ENCODE assay signal across 18 cellular contexts in genomic region chr2:85846411-85846810, GRCh38. TPM values are rescaled to one million over a fixed set of nuclear protein-coding genes. Genes with fewer than 3 reads are reported as not detected.
DNase-seq lines count a peak whose midpoint lies in the region; ATAC-seq and TF ChIP-seq lines count a peak whose summit lies in the region.
"Had no signal": no experiment of that assay in that cellular context is flagged by ENCODE, and none has a peak within 500 bp of the region (broad histone marks: within the 10 kb centered on the region; RNA-seq: fewer than 3 reads in every experiment).

No MANE protein-coding gene starts in this region.

- no peaks in the 10 kb centered on the region for H3K4me1 ChIP-seq in foreskin keratinocyte

- peak; percentile 13; the same call in 1 of the 2 replicates for TF ChIP-seq CTCF in HFFc6 (IDR thresholded peaks at IDR 0.05)
- no peak for TF ChIP-seq CTCF in astrocyte of the spinal cord (IDR thresholded peaks at IDR 0.05; ENCODE audit: low read depth, low read length)
- no peak for TF ChIP-seq CTCF in kidney epithelial cell (IDR thresholded peaks at IDR 0.05; ENCODE audit: insufficient read depth, low read length, poor library complexity, severe bottlenecking)
- TF ChIP-seq CTCF in foreskin keratinocyte (conservative IDR thresholded peaks at IDR 0.05), result no peak

- no peak overlapping the region for H3K4me3 ChIP-seq in astrocyte of the spinal cord (ENCODE audit: low read depth, low read length)
- no peak overlapping the region for H3K4me3 ChIP-seq in kidney epithelial cell (ENCODE audit: low read depth, low read length)
- H3K4me3 ChIP-seq: skin epidermis had no signal

- H3K36me3 Mint-ChIP-seq in HFFc6 (ENCODE audit: low read depth), result peaks cover 43% of the 10 kb centered on the region

- H3K9me3 Mint-ChIP-seq in HFFc6, result no peaks in the 10 kb centered on the region; the same call in 1 of the 2 replicates
- H3K9me3 Mint-ChIP-seq: stimulated activated naive CD8-positive, alpha-beta T cell treated with anti-CD3 and anti-CD28 coated beads, Interleukin-15, Interleukin-2, amounts not matched to agents 100 ng/mL and 50 ng/mL, for 24 hours; WTC11 had no signal

- peak overlapping the region; percentile 50 for H3K27ac Mint-ChIP-seq in HFFc6
- H3K27ac Mint-ChIP-seq: stimulated activated naive CD8-positive, alpha-beta T cell treated with anti-CD3 and anti-CD28 coated beads, Interleukin-15, Interleukin-2, amounts not matched to agents 100 ng/mL and 50 ng/mL, for 24 hours; WTC11 had no signal

- H3K36me3 ChIP-seq in kidney epithelial cell (ENCODE audit: control insufficient read depth, insufficient read depth, low read length), result no peaks in the 10 kb centered on the region

- peak; percentile 8 for DNase-seq in ACHN
- DNase-seq in HFFc6, result peak; percentile 78
- peak; percentile 61 for DNase-seq in astrocyte of the spinal cord (ENCODE audit: low read depth, low spot score)
- DNase-seq in kidney epithelial cell (ENCODE audit: low read depth), result peak; percentile 9
- no peak for DNase-seq in OCI-M2 (lab: John Stamatoyannopoulos, UW; ENCODE audit: unreplicated experiment)
- DNase-seq in foreskin keratinocyte, result no peak
- DNase-seq in activated T-cell treated with anti-CD3 and anti-CD28 coated beads, Interleukin-2, amount 50 U/mL, for 48 hours, result no peak
- DNase-seq: activated naive CD4-positive, alpha-beta T cell treated with anti-CD3 and anti-CD28 coated beads, Interleukin-2, amount 10 ng/mL, durations not matched to agents 7 days and 5 days; DMS153; H7; NCI-H1930; NCI-H524; nucleus accumbens had no signal

- peaks cover 26% of the 10 kb centered on the region for H3K4me1 Mint-ChIP-seq in HFFc6 (ENCODE audit: low read depth)
- H3K4me1 Mint-ChIP-seq: WTC11 had no signal

- no peak for ATAC-seq in foreskin keratinocyte
- no peak for ATAC-seq in HG03135 (IDR thresholded peaks at IDR 0.05; ENCODE audit: unreplicated experiment)
- ATAC-seq: Panc1, WTC11 had no signal

- peaks cover 5% of the 10 kb centered on the region for H3K27me3 Mint-ChIP-seq in HFFc6 (ENCODE audit: insufficient read depth)
- H3K27me3 Mint-ChIP-seq: activated naive CD4-positive, alpha-beta T cell treated with anti-CD3 and anti-CD28 coated beads, Interleukin-2, amount 10 ng/mL, durations not matched to agents 7 days and 5 days; stimulated activated naive CD8-positive, alpha-beta T cell treated with anti-CD3 and anti-CD28 coated beads, Interleukin-15, Interleukin-2, amounts not matched to agents 100 ng/mL and 50 ng/mL, for 24 hours had no signal

- in situ Hi-C loops in ACHN (cut with HindIII; ENCODE audit: low pct_ligation_motif_present, low pct_unique_long_range_greater_than_20kb, low sequenced_read_pairs), result no loop called here
- in situ Hi-C loops in astrocyte of the spinal cord (cut with HindIII; ENCODE audit: low sequenced_read_pairs), result no loop called here

- no peak overlapping the region for H3K27ac ChIP-seq in foreskin keratinocyte
- H3K27ac ChIP-seq: skin epidermis had no signal

- no peak overlapping the region for H3K4me3 Mint-ChIP-seq in HFFc6
- H3K4me3 Mint-ChIP-seq: activated naive CD4-positive, alpha-beta T cell treated with anti-CD3 and anti-CD28 coated beads, Interleukin-2, amount 10 ng/mL, durations not matched to agents 7 days and 5 days; stimulated activated naive CD8-positive, alpha-beta T cell treated with anti-CD3 and anti-CD28 coated beads, Interleukin-15, Interleukin-2, amounts not matched to agents 100 ng/mL and 50 ng/mL, for 24 hours; WTC11 had no signal

- H3K27me3 ChIP-seq in kidney epithelial cell (ENCODE audit: control insufficient read depth, insufficient read depth, low read length) (no peaks in the 10 kb centered on the region), foreskin keratinocyte (no peaks in the 10 kb centered on the region)

RNA-seq across cellular contexts. Expression of gene ST3GAL5, which starts 42.4 kb away (rescaled TPM):
- 10 to 100 TPM; 12.7 to 17.4 (median 15.2) TPM for total RNA-seq in HFFc6 (2021; fragmentation: NEBNext Ultra II Directional; extraction: Animal tissue kit (Norgen Biotek cat#: 25700))
- total RNA-seq in kidney epithelial cell (3.0 and 3.8 TPM in 2 replicates), foreskin keratinocyte (30.1 and 36.1 TPM in 2 replicates)
- polyA plus RNA-seq in foreskin keratinocyte, result 19.8 and 21.8 TPM in 2 replicates

Comparison
In these comparisons a context has a peak if more than half of its experiments do, and no peak if none do; other contexts are left out.
1. DNase-seq: peak in ACHN (single experiment), HFFc6 (single experiment), astrocyte of the spinal cord (single experiment) and kidney epithelial cell (single experiment); none in OCI-M2 (single experiment), foreskin keratinocyte (0 of 2) and activated T-cell treated with anti-CD3 and anti-CD28 coated beads, Interleukin-2, amount 50 U/mL, for 48 hours (0 of 2).